Comparison of ENCODE assay signal across 1 cellular context in genomic region chrX:131287556-131288179, GRCh38.
TF ChIP-seq lines count a peak whose summit lies in the region.

No MANE protein-coding gene starts in this region.

TF ChIP-seq in HepG2, 621 proteins besides CTCF, POLR2A, EP300 and RAD21 (continued from another document and continues in another):
- TF ChIP-seq, protein P1, sequence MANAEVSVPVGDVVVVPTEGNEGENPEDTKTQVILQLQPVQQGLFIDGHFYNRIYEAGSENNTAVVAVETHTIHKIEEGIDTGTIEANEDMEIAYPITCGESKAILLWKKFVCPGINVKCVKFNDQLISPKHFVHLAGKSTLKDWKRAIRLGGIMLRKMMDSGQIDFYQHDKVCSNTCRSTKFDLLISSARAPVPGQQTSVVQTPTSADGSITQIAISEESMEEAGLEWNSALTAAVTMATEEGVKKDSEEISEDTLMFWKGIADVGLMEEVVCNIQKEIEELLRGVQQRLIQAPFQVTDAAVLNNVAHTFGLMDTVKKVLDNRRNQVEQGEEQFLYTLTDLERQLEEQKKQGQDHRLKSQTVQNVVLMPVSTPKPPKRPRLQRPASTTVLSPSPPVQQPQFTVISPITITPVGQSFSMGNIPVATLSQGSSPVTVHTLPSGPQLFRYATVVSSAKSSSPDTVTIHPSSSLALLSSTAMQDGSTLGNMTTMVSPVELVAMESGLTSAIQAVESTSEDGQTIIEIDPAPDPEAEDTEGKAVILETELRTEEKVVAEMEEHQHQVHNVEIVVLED (CRISPR knock-in tag; IDR thresholded peaks at IDR 0.05; ENCODE audit: borderline replicate concordance): no peak
- no peak for TF ChIP-seq ATM (IDR thresholded peaks at IDR 0.05; ENCODE audit: borderline replicate concordance)
- no peak for TF ChIP-seq ZFP62 (CRISPR knock-in tag; IDR thresholded peaks at IDR 0.05)
- no peak for TF ChIP-seq EEA1 (CRISPR knock-in tag; IDR thresholded peaks at IDR 0.05; ENCODE audit: borderline replicate concordance)
- TF ChIP-seq MXD3 (CRISPR knock-in tag; IDR thresholded peaks at IDR 0.05): no peak
- TF ChIP-seq HIVEP1 (CRISPR knock-in tag; IDR thresholded peaks at IDR 0.05): no peak
- TF ChIP-seq HDAC1 (CRISPR knock-in tag; IDR thresholded peaks at IDR 0.05): peak; percentile 29; the same call in 1 of the 2 replicates
- no peak for TF ChIP-seq TFDP2 (CRISPR knock-in tag; IDR thresholded peaks at IDR 0.05)
- no peak for TF ChIP-seq ZUFSP (CRISPR knock-in tag; IDR thresholded peaks at IDR 0.05; ENCODE audit: borderline replicate concordance)
- TF ChIP-seq TRIM24 (CRISPR knock-in tag; IDR thresholded peaks at IDR 0.05): no peak
- no peak for TF ChIP-seq ZFP37 (CRISPR knock-in tag; IDR thresholded peaks at IDR 0.05; ENCODE audit: borderline replicate concordance)
- TF ChIP-seq, protein P2, sequence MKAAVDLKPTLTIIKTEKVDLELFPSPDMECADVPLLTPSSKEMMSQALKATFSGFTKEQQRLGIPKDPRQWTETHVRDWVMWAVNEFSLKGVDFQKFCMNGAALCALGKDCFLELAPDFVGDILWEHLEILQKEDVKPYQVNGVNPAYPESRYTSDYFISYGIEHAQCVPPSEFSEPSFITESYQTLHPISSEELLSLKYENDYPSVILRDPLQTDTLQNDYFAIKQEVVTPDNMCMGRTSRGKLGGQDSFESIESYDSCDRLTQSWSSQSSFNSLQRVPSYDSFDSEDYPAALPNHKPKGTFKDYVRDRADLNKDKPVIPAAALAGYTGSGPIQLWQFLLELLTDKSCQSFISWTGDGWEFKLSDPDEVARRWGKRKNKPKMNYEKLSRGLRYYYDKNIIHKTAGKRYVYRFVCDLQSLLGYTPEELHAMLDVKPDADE (CRISPR knock-in tag; IDR thresholded peaks at IDR 0.05): no peak
- peak; percentile 39; the same call in 1 of the 2 replicates for TF ChIP-seq EHMT2 (IDR thresholded peaks at IDR 0.05; ENCODE audit: borderline replicate concordance, low read depth, low read length)
- no peak for TF ChIP-seq SIX1 (CRISPR knock-in tag; IDR thresholded peaks at IDR 0.05; ENCODE audit: borderline replicate concordance)
- peak; percentile 46; the same call in 1 of the 2 replicates for TF ChIP-seq NCOR1 (IDR thresholded peaks at IDR 0.05; ENCODE audit: borderline replicate concordance, low read length)
- no peak for TF ChIP-seq TAF1 (CRISPR knock-in tag; IDR thresholded peaks at IDR 0.05)
- TF ChIP-seq ZNF790 (CRISPR knock-in tag; IDR thresholded peaks at IDR 0.05; ENCODE audit: borderline replicate concordance): no peak
- peak; percentile 57; the same call in 1 of the 2 replicates for TF ChIP-seq RXRB (CRISPR knock-in tag; IDR thresholded peaks at IDR 0.05; ENCODE audit: borderline replicate concordance)
- TF ChIP-seq FOSL1 (CRISPR knock-in tag; IDR thresholded peaks at IDR 0.05; ENCODE audit: borderline replicate concordance): no peak
- TF ChIP-seq HOXA3 (CRISPR knock-in tag; IDR thresholded peaks at IDR 0.05): no peak
- no peak for TF ChIP-seq ZNF543 (CRISPR knock-in tag; IDR thresholded peaks at IDR 0.05)
- TF ChIP-seq RBAK (CRISPR knock-in tag; IDR thresholded peaks at IDR 0.05): no peak
- no peak for TF ChIP-seq YY1 (IDR thresholded peaks at IDR 0.05; ENCODE audit: insufficient read depth, insufficient replicate concordance, low read depth, low read length)
- no peak for TF ChIP-seq MATR3 (CRISPR knock-in tag; IDR thresholded peaks at IDR 0.05)
- no peak for TF ChIP-seq XBP1 (CRISPR knock-in tag; IDR thresholded peaks at IDR 0.05)
- no peak for TF ChIP-seq ZNF547 (CRISPR knock-in tag; IDR thresholded peaks at IDR 0.05)
- TF ChIP-seq, protein P3, sequence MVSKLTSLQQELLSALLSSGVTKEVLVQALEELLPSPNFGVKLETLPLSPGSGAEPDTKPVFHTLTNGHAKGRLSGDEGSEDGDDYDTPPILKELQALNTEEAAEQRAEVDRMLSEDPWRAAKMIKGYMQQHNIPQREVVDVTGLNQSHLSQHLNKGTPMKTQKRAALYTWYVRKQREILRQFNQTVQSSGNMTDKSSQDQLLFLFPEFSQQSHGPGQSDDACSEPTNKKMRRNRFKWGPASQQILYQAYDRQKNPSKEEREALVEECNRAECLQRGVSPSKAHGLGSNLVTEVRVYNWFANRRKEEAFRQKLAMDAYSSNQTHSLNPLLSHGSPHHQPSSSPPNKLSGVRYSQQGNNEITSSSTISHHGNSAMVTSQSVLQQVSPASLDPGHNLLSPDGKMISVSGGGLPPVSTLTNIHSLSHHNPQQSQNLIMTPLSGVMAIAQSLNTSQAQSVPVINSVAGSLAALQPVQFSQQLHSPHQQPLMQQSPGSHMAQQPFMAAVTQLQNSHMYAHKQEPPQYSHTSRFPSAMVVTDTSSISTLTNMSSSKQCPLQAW (CRISPR knock-in tag; IDR thresholded peaks at IDR 0.05): no peak
- TF ChIP-seq, protein P4, sequence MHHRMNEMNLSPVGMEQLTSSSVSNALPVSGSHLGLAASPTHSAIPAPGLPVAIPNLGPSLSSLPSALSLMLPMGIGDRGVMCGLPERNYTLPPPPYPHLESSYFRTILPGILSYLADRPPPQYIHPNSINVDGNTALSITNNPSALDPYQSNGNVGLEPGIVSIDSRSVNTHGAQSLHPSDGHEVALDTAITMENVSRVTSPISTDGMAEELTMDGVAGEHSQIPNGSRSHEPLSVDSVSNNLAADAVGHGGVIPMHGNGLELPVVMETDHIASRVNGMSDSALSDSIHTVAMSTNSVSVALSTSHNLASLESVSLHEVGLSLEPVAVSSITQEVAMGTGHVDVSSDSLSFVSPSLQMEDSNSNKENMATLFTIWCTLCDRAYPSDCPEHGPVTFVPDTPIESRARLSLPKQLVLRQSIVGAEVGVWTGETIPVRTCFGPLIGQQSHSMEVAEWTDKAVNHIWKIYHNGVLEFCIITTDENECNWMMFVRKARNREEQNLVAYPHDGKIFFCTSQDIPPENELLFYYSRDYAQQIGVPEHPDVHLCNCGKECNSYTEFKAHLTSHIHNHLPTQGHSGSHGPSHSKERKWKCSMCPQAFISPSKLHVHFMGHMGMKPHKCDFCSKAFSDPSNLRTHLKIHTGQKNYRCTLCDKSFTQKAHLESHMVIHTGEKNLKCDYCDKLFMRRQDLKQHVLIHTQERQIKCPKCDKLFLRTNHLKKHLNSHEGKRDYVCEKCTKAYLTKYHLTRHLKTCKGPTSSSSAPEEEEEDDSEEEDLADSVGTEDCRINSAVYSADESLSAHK (CRISPR knock-in tag; IDR thresholded peaks at IDR 0.05; ENCODE audit: borderline replicate concordance): no peak
- TF ChIP-seq ZNF670 (CRISPR knock-in tag; IDR thresholded peaks at IDR 0.05; ENCODE audit: borderline replicate concordance): no peak
- TF ChIP-seq, protein P5, sequence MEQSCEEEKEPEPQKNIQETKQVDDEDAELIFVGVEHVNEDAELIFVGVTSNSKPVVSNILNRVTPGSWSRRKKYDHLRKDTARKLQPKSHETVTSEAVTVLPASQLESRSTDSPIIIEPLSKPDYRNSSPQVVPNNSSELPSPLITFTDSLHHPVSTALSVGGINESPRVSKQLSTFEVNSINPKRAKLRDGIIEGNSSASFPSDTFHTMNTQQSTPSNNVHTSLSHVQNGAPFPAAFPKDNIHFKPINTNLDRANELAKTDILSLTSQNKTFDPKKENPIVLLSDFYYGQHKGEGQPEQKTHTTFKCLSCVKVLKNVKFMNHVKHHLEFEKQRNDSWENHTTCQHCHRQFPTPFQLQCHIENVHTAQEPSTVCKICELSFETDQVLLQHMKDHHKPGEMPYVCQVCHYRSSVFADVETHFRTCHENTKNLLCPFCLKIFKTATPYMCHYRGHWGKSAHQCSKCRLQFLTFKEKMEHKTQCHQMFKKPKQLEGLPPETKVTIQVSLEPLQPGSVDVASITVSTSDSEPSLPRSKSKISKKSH (CRISPR knock-in tag; IDR thresholded peaks at IDR 0.05; ENCODE audit: borderline replicate concordance): no peak
- no peak for TF ChIP-seq ZFX (CRISPR knock-in tag; IDR thresholded peaks at IDR 0.05; ENCODE audit: low read depth)
- no peak for TF ChIP-seq SSRP1 (CRISPR knock-in tag; IDR thresholded peaks at IDR 0.05)
- TF ChIP-seq RFXAP (CRISPR knock-in tag; IDR thresholded peaks at IDR 0.05; ENCODE audit: borderline replicate concordance): no peak
- TF ChIP-seq ISL2 (CRISPR knock-in tag; IDR thresholded peaks at IDR 0.05): no peak
- no peak for TF ChIP-seq RFXANK (CRISPR knock-in tag; IDR thresholded peaks at IDR 0.05)
- no peak for TF ChIP-seq CSRNP1 (CRISPR knock-in tag; IDR thresholded peaks at IDR 0.05)
- TF ChIP-seq ZNF589 (CRISPR knock-in tag; conservative IDR thresholded peaks at IDR 0.05): no peak
- TF ChIP-seq ZNF354B (CRISPR knock-in tag; IDR thresholded peaks at IDR 0.05): no peak
- no peak for TF ChIP-seq ZEB1 (IDR thresholded peaks at IDR 0.05; ENCODE audit: insufficient replicate concordance, low read depth)
- no peak for TF ChIP-seq ZNF816 (CRISPR knock-in tag; IDR thresholded peaks at IDR 0.05; ENCODE audit: borderline replicate concordance)
- no peak for TF ChIP-seq ADNP (CRISPR knock-in tag; IDR thresholded peaks at IDR 0.05)
- no peak for TF ChIP-seq HMG20A (CRISPR knock-in tag; IDR thresholded peaks at IDR 0.05; ENCODE audit: borderline replicate concordance)
- TF ChIP-seq MZF1 (CRISPR knock-in tag; IDR thresholded peaks at IDR 0.05; ENCODE audit: borderline replicate concordance): no peak
- TF ChIP-seq GFI1 (CRISPR knock-in tag; IDR thresholded peaks at IDR 0.05; ENCODE audit: borderline replicate concordance): peak; percentile 56
- TF ChIP-seq, protein P6, sequence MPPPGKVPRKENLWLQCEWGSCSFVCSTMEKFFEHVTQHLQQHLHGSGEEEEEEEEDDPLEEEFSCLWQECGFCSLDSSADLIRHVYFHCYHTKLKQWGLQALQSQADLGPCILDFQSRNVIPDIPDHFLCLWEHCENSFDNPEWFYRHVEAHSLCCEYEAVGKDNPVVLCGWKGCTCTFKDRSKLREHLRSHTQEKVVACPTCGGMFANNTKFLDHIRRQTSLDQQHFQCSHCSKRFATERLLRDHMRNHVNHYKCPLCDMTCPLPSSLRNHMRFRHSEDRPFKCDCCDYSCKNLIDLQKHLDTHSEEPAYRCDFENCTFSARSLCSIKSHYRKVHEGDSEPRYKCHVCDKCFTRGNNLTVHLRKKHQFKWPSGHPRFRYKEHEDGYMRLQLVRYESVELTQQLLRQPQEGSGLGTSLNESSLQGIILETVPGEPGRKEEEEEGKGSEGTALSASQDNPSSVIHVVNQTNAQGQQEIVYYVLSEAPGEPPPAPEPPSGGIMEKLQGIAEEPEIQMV (CRISPR knock-in tag; IDR thresholded peaks at IDR 0.05; ENCODE audit: low read depth): no peak
- no peak for TF ChIP-seq KMT2B (CRISPR knock-in tag; IDR thresholded peaks at IDR 0.05)
- TF ChIP-seq SOX13 (IDR thresholded peaks at IDR 0.05): no peak
- no peak for TF ChIP-seq SOX13 (CRISPR knock-in tag; conservative IDR thresholded peaks at IDR 0.05 in 1 of 2, IDR thresholded peaks at IDR 0.05 in 1 of 2)
- no peak for TF ChIP-seq FOXP1 (IDR thresholded peaks at IDR 0.05)
- peak; percentile 25; the same call in 1 of the 2 replicates for TF ChIP-seq FOXP1 (CRISPR knock-in tag; IDR thresholded peaks at IDR 0.05)
- TF ChIP-seq, protein P7, sequence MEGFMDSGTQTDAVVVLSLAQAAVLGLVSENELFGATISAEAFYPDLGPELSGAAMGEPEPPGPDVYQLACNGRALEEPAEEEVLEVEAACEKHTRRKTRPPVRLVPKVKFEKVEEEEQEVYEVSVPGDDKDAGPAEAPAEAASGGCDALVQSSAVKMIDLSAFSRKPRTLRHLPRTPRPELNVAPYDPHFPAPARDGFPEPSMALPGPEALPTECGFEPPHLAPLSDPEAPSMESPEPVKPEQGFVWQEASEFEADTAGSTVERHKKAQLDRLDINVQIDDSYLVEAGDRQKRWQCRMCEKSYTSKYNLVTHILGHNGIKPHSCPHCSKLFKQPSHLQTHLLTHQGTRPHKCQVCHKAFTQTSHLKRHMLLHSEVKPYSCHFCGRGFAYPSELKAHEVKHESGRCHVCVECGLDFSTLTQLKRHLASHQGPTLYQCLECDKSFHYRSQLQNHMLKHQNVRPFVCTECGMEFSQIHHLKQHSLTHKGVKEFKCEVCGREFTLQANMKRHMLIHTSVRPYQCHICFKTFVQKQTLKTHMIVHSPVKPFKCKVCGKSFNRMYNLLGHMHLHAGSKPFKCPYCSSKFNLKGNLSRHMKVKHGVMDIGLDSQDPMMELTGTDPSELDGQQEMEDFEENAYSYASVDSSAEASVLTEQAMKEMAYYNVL (CRISPR knock-in tag; IDR thresholded peaks at IDR 0.05; ENCODE audit: borderline replicate concordance): no peak
- TF ChIP-seq CHD4 (IDR thresholded peaks at IDR 0.05; ENCODE audit: borderline replicate concordance, low read length): peak; percentile 9; the same call in 1 of the 2 replicates
- TF ChIP-seq ZFP1 (CRISPR knock-in tag; IDR thresholded peaks at IDR 0.05): no peak
- TF ChIP-seq KDM6A (CRISPR knock-in tag; IDR thresholded peaks at IDR 0.05; ENCODE audit: low read depth): peak; percentile 59; the same call in 1 of the 2 replicates
